In genomic region chr2:83703598-83703997, GRCh38 we compare ENCODE assay signal across 7 cellular contexts.
"Had no signal": no experiment of that assay in that cellular context is flagged by ENCODE, and none has a peak within 500 bp of the region (broad histone marks: within the 10 kb centered on the region; RNA-seq: fewer than 3 reads in every experiment).

No MANE protein-coding gene starts in this region.

- H2AFZ ChIP-seq: GM23338 had no signal

- H3K27ac ChIP-seq: HL-60 had no signal

- H3K4me2 ChIP-seq: GM23338 had no signal

- H3K4me3 ChIP-seq: GM23338, HAP-1 had no signal

- ATAC-seq: GM23338, HCT116 had no signal

- H3K36me3 ChIP-seq: HAP-1 had no signal

- H3K9me3 ChIP-seq: HAP-1 had no signal

- DNase-seq: H7, HFFc6, KG1 had no signal
